ENCODE assay signal across 2 cellular contexts in genomic region chr20:43938932-43939761, GRCh38.
TF ChIP-seq lines count a peak whose summit lies in the region.

No MANE protein-coding gene starts in this region.

TF ChIP-seq in K562, 482 proteins besides CTCF, POLR2A, EP300 and RAD21:
- TF ChIP-seq CBX8 (IDR thresholded peaks at IDR 0.05; ENCODE audit: borderline replicate concordance, extremely low read depth, low read depth, low read length, poor library complexity, severe bottlenecking) (no peak), CEBPG (CRISPR knock-in tag; IDR thresholded peaks at IDR 0.05) (no peak), CEBPG (tag; conservative IDR thresholded peaks at IDR 0.05 in 1 of 2, IDR thresholded peaks at IDR 0.05 in 1 of 2) (peak; percentile 86 to 89), CEBPZ (IDR thresholded peaks at IDR 0.05; ENCODE audit: borderline replicate concordance, low read depth, low read length) (no peak), RBM25 (IDR thresholded peaks at IDR 0.05; ENCODE audit: low read depth, low read length, severe bottlenecking) (peak; percentile 45), NR2C2 (CRISPR knock-in tag; IDR thresholded peaks at IDR 0.05) (no peak), NR2C2 (tag; IDR thresholded peaks at IDR 0.05) (peak; percentile 18; the same call in 1 of the 2 replicates)

TF ChIP-seq in HepG2, 621 proteins besides CTCF, POLR2A, EP300 and RAD21:
- TF ChIP-seq CEBPB (IDR thresholded peaks at IDR 0.05; ENCODE audit: borderline replicate concordance, low read depth, low read length), result 0 out of 2 replicates have a peak, but pooled peaks have one; percentile 17
- peak; percentile 45 for TF ChIP-seq TEAD3 (CRISPR knock-in tag; optimal IDR thresholded peaks at IDR 0.05; ENCODE audit: borderline replicate concordance)
- TF ChIP-seq NONO (IDR thresholded peaks at IDR 0.05), result no peak
- no peak for TF ChIP-seq NONO (CRISPR knock-in tag; conservative IDR thresholded peaks at IDR 0.05)
- TF ChIP-seq ZNF12 (CRISPR knock-in tag; IDR thresholded peaks at IDR 0.05), result peak; percentile 47; the same call in 1 of the 2 replicates
- TF ChIP-seq ZNF629 (CRISPR knock-in tag; conservative IDR thresholded peaks at IDR 0.05), result peak; percentile 61; the same call in 1 of the 2 replicates
- TF ChIP-seq ZNF768 (CRISPR knock-in tag; IDR thresholded peaks at IDR 0.05), result peak; percentile 20; the same call in 1 of the 2 replicates
